22 cellular contexts compared by ENCODE assay signal in the genomic region with DNA sequence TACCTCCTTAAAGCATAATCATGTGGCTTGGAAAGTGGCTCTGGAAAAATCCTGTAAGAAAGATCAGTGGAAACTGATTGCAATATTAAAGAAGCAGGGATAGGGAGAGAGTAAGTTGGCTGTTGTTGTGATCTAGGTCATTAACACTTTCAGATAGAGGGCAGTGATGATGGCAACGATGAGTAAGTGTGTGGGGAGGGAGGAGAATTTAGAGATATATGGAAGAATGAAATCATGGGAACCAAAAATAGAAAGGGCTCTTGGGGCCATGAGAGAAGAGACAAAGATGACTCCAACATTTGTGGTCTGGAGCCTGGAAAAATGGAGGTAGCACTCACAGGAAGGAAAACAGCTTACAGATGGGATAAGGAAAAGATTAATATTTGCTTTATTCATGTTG. TPM values are rescaled to one million over a fixed set of nuclear protein-coding genes. Genes with fewer than 3 reads are reported as not detected.
DNase-seq lines count a peak whose midpoint lies in the region; ATAC-seq and TF ChIP-seq lines count a peak whose summit lies in the region.
"Had no signal": no experiment of that assay in that cellular context is flagged by ENCODE, and none has a peak within 500 bp of the region (broad histone marks: within the 10 kb centered on the region; RNA-seq: fewer than 3 reads in every experiment).

No MANE protein-coding gene starts in this region.

- no peak overlapping the region for H3K4me3 ChIP-seq in SJSA1
- H3K4me3 ChIP-seq in fibroblast of the aortic adventitia (ENCODE audit: low read depth, low read length) = no peak overlapping the region
- no peak overlapping the region for H3K4me3 ChIP-seq in endodermal cell (ENCODE audit: low read length)
- H3K4me3 ChIP-seq: BLaER1 treated with 17β-estradiol and CSF1 and Interleukin-3, amounts not matched to agents 10 nM and 100 nM; lower lobe of right lung; stomach had no signal

- H3K27me3 ChIP-seq in SJSA1 (replicated peaks) (no peaks in the 10 kb centered on the region), endodermal cell (ENCODE audit: control insufficient read depth, insufficient read depth, low read length, poor library complexity, severe bottlenecking) (no peaks in the 10 kb centered on the region)
- H3K27me3 ChIP-seq: BLaER1 treated with 17β-estradiol and CSF1 and Interleukin-3, amounts not matched to agents 10 nM and 100 nM; stomach had no signal

- H3K4me3 Mint-ChIP-seq in endodermal cell = no peak overlapping the region
- H3K4me3 Mint-ChIP-seq: activated naive CD4-positive, alpha-beta T cell treated with anti-CD3 and anti-CD28 coated beads, Interleukin-2, amount 10 ng/mL, durations not matched to agents 7 days and 5 days; type B pancreatic cell had no signal

- TF ChIP-seq CTCF in fibroblast of the aortic adventitia (IDR thresholded peaks at IDR 0.05; ENCODE audit: insufficient read depth, low read length) (no peak), endodermal cell (conservative IDR thresholded peaks at IDR 0.05) (no peak)

- no peak overlapping the region for H3K27ac Mint-ChIP-seq in endodermal cell
- H3K27ac Mint-ChIP-seq: activated naive CD4-positive, alpha-beta T cell treated with anti-CD3 and anti-CD28 coated beads, Interleukin-2, amount 10 ng/mL, durations not matched to agents 7 days and 5 days; type B pancreatic cell had no signal

- H3K9me3 ChIP-seq in SJSA1 (replicated peaks) (no peaks in the 10 kb centered on the region; the same call in 1 of the 2 replicates), endodermal cell (ENCODE audit: control insufficient read depth, low read length) (peaks cover 28% of the 10 kb centered on the region)
- H3K9me3 ChIP-seq: neutrophil had no signal

- no peaks in the 10 kb centered on the region for H3K36me3 Mint-ChIP-seq in endodermal cell (ENCODE audit: low read depth)
- H3K36me3 Mint-ChIP-seq: activated naive CD4-positive, alpha-beta T cell treated with anti-CD3 and anti-CD28 coated beads, Interleukin-2, amount 10 ng/mL, durations not matched to agents 7 days and 5 days; type B pancreatic cell had no signal

- no peaks in the 10 kb centered on the region for H3K36me3 ChIP-seq in SJSA1
- H3K36me3 ChIP-seq in endodermal cell (ENCODE audit: control insufficient read depth, insufficient read depth, low read length) = no peaks in the 10 kb centered on the region
- H3K36me3 ChIP-seq: lower lobe of right lung, neutrophil, stomach had no signal

- peaks cover 14% of the 10 kb centered on the region; the same call in 1 of the 2 replicates for H3K4me1 ChIP-seq in SJSA1 (replicated peaks)
- H3K4me1 ChIP-seq in endodermal cell (ENCODE audit: control insufficient read depth, insufficient read depth, low read length) = no peaks in the 10 kb centered on the region
- H3K4me1 ChIP-seq: lower lobe of right lung, stomach had no signal

- ATAC-seq in HG03342 (IDR thresholded peaks at IDR 0.05; ENCODE audit: unreplicated experiment) = no peak
- ATAC-seq: lower lobe of right lung had no signal

- H3K4me1 Mint-ChIP-seq in endodermal cell = no peaks in the 10 kb centered on the region
- H3K4me1 Mint-ChIP-seq: activated naive CD4-positive, alpha-beta T cell treated with anti-CD3 and anti-CD28 coated beads, Interleukin-2, amount 10 ng/mL, durations not matched to agents 7 days and 5 days had no signal

- WGBS in endodermal cell (ENCODE audit: insufficient coverage in 1 of 2, insufficient read length in 1 of 2), 2 experiments = 71 to 76% methylated on average over 1 of the region's 1 CpG

- no peaks in the 10 kb centered on the region for H3K27me3 Mint-ChIP-seq in endodermal cell (ENCODE audit: insufficient read depth)
- H3K27me3 Mint-ChIP-seq: activated naive CD4-positive, alpha-beta T cell treated with anti-CD3 and anti-CD28 coated beads, Interleukin-2, amount 10 ng/mL, durations not matched to agents 7 days and 5 days; type B pancreatic cell had no signal

- DNase-seq in NCI-H1092 treated with DMSO at 0.1 percent for 48 hours (lab: John Stamatoyannopoulos, UW) (peak; percentile 17), NCI-H1092 (lab: John Stamatoyannopoulos, UW) (no peak), SJSA1 (ENCODE audit: low read depth in 1 of 2, low spot score in 2 of 2) (no peak), fibroblast of the aortic adventitia (ENCODE audit: low read depth) (peak; percentile 26), stromal cell of bone marrow (ENCODE audit: low read depth) (peak; percentile 45), endodermal cell (no peak), GM19240 (ENCODE audit: insufficient read length, low spot score) (no peak)
- DNase-seq: activated naive CD4-positive, alpha-beta T cell treated with anti-CD3 and anti-CD28 coated beads, Interleukin-2, amount 10 ng/mL, durations not matched to agents 7 days and 5 days; activated T-cell treated with anti-CD3 and anti-CD28 coated beads, Interleukin-2, amount 50 U/mL, for 48 hours; aorta; hippocampal formation; lower lobe of right lung; NCI-H2107; NCI-H510A; stimulated activated CD4-positive, alpha-beta T cell treated with anti-CD3 and anti-CD28 coated beads, Interleukin-4, amount 100 ng/mL, for 4 hours; stomach; SW 1271 had no signal

- H3K9ac ChIP-seq in endodermal cell (ENCODE audit: extremely low read depth, low read length, poor library complexity, severe bottlenecking) = no peak overlapping the region
- H3K9ac ChIP-seq: BLaER1 treated with 17β-estradiol and CSF1 and Interleukin-3, amounts not matched to agents 10 nM and 100 nM had no signal

- H3K9me3 Mint-ChIP-seq in endodermal cell = peaks cover 8% of the 10 kb centered on the region
- H3K9me3 Mint-ChIP-seq: activated naive CD4-positive, alpha-beta T cell treated with anti-CD3 and anti-CD28 coated beads, Interleukin-2, amount 10 ng/mL, durations not matched to agents 7 days and 5 days; type B pancreatic cell had no signal

- H3K27ac ChIP-seq in SJSA1 = peak overlapping the region; percentile 30
- H3K27ac ChIP-seq in endodermal cell (ENCODE audit: low read depth, low read length) = no peak overlapping the region
- H3K27ac ChIP-seq: 22Rv1; BLaER1 treated with 17β-estradiol and CSF1 and Interleukin-3, amounts not matched to agents 10 nM and 100 nM; lower lobe of right lung; neutrophil; stomach had no signal

RNA-seq across cellular contexts. Expression of a gene that starts 23.3 kb away (rescaled TPM):
- total RNA-seq in SJSA1 (2014; rRNA removed; shearing (Covaris generic)) = 25.9 and 32.0 TPM in 2 replicates
- total RNA-seq in fibroblast of the aortic adventitia (ENCODE audit: low replicate concordance) (15.0 and 22.4 TPM in 2 replicates), endodermal cell (10 to 100 TPM; 59.6 to 66.5 TPM)
- polyA plus RNA-seq in endodermal cell (2013, experiment 1 of 2) = 151 TPM
- polyA plus RNA-seq in endodermal cell (2013, experiment 2 of 2) = 143 TPM

Comparison
In these comparisons a context has a peak if more than half of its experiments do, and no peak if none do; other contexts are left out.
1. DNase-seq: peak in NCI-H1092 treated with DMSO at 0.1 percent for 48 hours (single experiment), fibroblast of the aortic adventitia (single experiment) and stromal cell of bone marrow (single experiment); none in NCI-H1092 (single experiment), SJSA1 (0 of 2), endodermal cell (single experiment) and GM19240 (single experiment).